ENCODE assay signal across 8 cellular contexts in the genomic region with DNA sequence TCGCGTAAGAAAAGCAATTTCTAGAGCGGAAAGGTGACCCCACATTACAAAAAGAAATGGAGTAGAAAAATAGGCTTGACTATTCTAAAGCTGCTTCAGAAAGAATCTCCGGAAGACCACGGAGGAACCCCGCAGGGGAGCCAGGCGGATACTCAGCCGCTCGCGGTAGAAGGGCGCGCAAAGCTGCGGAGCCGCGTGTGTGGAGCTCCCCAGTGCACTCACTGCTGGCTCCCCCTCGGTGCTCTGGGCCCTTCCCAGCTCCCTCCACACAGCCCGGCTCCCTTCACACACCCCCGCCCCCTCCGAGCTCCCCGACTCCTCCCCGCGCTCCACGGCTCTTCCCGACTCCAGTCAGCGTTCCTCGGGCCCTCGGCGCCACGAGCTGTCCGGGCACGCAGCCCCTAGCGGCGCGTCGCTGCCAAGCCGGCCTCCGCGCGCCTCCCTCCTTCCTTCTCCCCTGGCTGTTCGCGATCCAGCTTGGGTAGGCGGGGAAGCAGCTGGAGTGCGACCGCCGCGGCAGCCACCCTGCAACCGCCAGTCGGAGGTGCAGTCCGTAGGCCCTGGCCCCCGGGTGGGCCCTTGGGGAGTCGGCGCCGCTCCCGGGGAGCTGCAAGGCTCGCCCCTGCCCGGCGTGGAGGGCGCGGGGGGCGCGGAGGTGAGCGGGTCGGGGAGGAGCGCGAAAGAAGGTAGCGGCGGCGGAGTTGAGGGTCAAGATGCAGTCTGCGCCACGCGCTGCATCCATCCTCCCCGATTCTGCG. TPM values are rescaled to one million over a fixed set of nuclear protein-coding genes. Genes with fewer than 3 reads are reported as not detected.
DNase-seq lines count a peak whose midpoint lies in the region; ATAC-seq and TF ChIP-seq lines count a peak whose summit lies in the region.

Gene STEAP2, plus strand, starts transcription at position 350 of the 758 bp plus-strand sequence. CDS start 13,343 bp downstream, outside the sequence.

- H3K9me3 ChIP-seq in WERI-Rb-1 (ENCODE audit: severe bottlenecking) (no peaks in the 10 kb centered on the region), mesenchymal stem cell (ENCODE audit: control insufficient read depth, low read length) (no peaks in the 10 kb centered on the region)

- no peak within 1 kb of the TSS for H3K4ac ChIP-seq in mesenchymal stem cell (ENCODE audit: low read depth in 1 of 2, low read length in 2 of 2)

- peak within 1 kb of the TSS in 1 of 2 experiments; percentile 6 for H3K23ac ChIP-seq in mesenchymal stem cell (ENCODE audit: low read length in 2 of 2)

- under 1% methylated on average over 39 of the region's 73 CpGs for WGBS in mesenchymal stem cell

- H3K27ac ChIP-seq in WERI-Rb-1 (peak within 1 kb of the TSS; percentile 84), mesenchymal stem cell (ENCODE audit: low read length, poor library complexity, severe bottlenecking) (no peak within 1 kb of the TSS)

- DNase-seq in activated CD8-positive, alpha-beta memory T cell treated with anti-CD3 and anti-CD28 coated beads for 24 hours: peak; percentile 65
- no peak for DNase-seq in activated CD8-positive, alpha-beta memory T cell treated with anti-CD3 and anti-CD28 coated beads, Interleukin-2, amount 50 U/mL, for 4 hours
- DNase-seq in NCI-H1105 treated with DMSO at 0.1 percent for 48 hours (lab: John Stamatoyannopoulos, UW) (peak; percentile 91), WERI-Rb-1 (peak; percentile 96), epidermal melanocyte (ENCODE audit: insufficient read length, low spot score) (peak; percentile 63), mesenchymal stem cell (peak; percentile 73)
- DNase-seq in stimulated activated CD8-positive, alpha-beta memory T cell treated with anti-CD3 and anti-CD28 coated beads, Interleukin-7, amount 100 ng/mL, for 24 hours (ENCODE audit: low read depth): peak; percentile 3

- H3K14ac ChIP-seq in mesenchymal stem cell (ENCODE audit: low read length in 2 of 2): peak within 1 kb of the TSS in 1 of 2 experiments; percentile 35

- H2BK15ac ChIP-seq in mesenchymal stem cell (ENCODE audit: low read depth, poor library complexity, severe bottlenecking): no peak within 1 kb of the TSS

- H3K27me3 ChIP-seq in WERI-Rb-1 (ENCODE audit: insufficient read depth, low read depth, severe bottlenecking) (no peaks in the 10 kb centered on the region), mesenchymal stem cell (ENCODE audit: control insufficient read depth in 1 of 2, insufficient read depth in 1 of 2, low read length in 2 of 2) (peaks cover 0 to 28% of the 10 kb centered on the region in 2 experiments)

- H2BK5ac ChIP-seq in mesenchymal stem cell (ENCODE audit: low read depth, low read length, poor library complexity, severe bottlenecking): no peak within 1 kb of the TSS

- H3K4me2 ChIP-seq in mesenchymal stem cell (ENCODE audit: low read length, poor library complexity, severe bottlenecking): peak within 1 kb of the TSS; percentile 94

- peaks cover 8% of the 10 kb centered on the region for H3K4me1 ChIP-seq in mesenchymal stem cell (ENCODE audit: control insufficient read depth, insufficient read depth, low read depth, low read length)

- peak within 1 kb of the TSS; percentile 72 for H3K4me3 ChIP-seq in WERI-Rb-1 (ENCODE audit: low read depth, low read length)
- peak within 1 kb of the TSS; percentile 59 to 99 for H3K4me3 ChIP-seq in mesenchymal stem cell (ENCODE audit: insufficient read depth in 1 of 2, low read depth in 1 of 2, low read length in 2 of 2)

- peak; percentile 77 for TF ChIP-seq CTCF in WERI-Rb-1 (IDR thresholded peaks at IDR 0.05; ENCODE audit: low read depth, low read length)

- H3K79me1 ChIP-seq in mesenchymal stem cell (replicated peaks; ENCODE audit: low read length, poor library complexity, severe bottlenecking): no peaks in the 10 kb centered on the region

- no peaks in the 10 kb centered on the region for H3K36me3 ChIP-seq in WERI-Rb-1
- H3K36me3 ChIP-seq in mesenchymal stem cell (ENCODE audit: control insufficient read depth in 1 of 2, insufficient read depth in 2 of 2, low read depth in 1 of 2, low read length in 2 of 2): no peaks in the 10 kb centered on the region

- H3K9ac ChIP-seq in mesenchymal stem cell (ENCODE audit: low read length): peak within 1 kb of the TSS; percentile 98

- no peak within 1 kb of the TSS for H2BK120ac ChIP-seq in mesenchymal stem cell (ENCODE audit: low read depth, low read length)

- peak; percentile 91 for ATAC-seq in HG02610 (IDR thresholded peaks at IDR 0.05; ENCODE audit: unreplicated experiment)

- H4K91ac ChIP-seq in mesenchymal stem cell (ENCODE audit: low read length): peak within 1 kb of the TSS; percentile 10

- no peak within 1 kb of the TSS for H4K8ac ChIP-seq in mesenchymal stem cell (ENCODE audit: low read length)

- H2AK5ac ChIP-seq in mesenchymal stem cell (ENCODE audit: low read length, severe bottlenecking): no peak within 1 kb of the TSS

- peak within 1 kb of the TSS; percentile 66 for H2AFZ ChIP-seq in mesenchymal stem cell (ENCODE audit: low read depth, low read length)

- no peak within 1 kb of the TSS for H3K18ac ChIP-seq in mesenchymal stem cell (ENCODE audit: low read depth in 1 of 2, low read length in 2 of 2)

- no peak within 1 kb of the TSS for H2BK12ac ChIP-seq in mesenchymal stem cell (ENCODE audit: low read length in 2 of 2)

RNA-seq across cellular contexts. Expression of gene STEAP2, which starts in this region (rescaled TPM):
- 0.04 TPM for polyA plus RNA-seq in mesenchymal stem cell (2013, experiment 1 of 2)
- under 0.01 TPM for polyA plus RNA-seq in mesenchymal stem cell (2013, experiment 2 of 2)
